ENCODE assay signal across 8 cellular contexts in the genomic region with DNA sequence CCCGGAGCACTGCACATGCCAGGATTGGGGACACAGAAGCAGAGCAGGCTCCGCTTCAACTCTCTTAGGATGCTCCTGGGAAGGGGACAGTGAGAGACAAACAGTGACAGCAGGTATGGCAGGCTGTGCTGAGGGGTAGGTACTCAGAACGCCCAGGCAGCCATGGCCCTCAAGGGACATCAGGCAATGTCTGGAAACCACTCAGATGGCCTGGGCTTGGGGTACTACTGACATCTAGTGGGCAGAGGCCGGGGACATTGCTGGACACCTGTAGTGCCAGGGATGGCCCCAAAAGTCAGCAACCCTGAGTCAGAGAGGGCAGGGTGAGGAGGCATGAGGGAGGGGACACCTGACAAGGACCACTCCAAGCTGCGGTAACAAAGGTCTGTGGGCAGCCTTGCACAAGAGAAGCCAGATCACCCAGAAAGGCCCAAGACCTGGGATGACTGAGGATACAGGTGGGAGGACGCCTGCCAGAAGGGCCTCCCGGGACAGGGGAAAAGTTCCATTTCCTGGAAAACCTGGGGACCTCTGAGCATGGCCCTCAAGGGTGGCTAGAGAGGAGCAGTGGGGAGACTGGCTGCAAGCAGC. TPM values are rescaled to one million over a fixed set of nuclear protein-coding genes. Genes with fewer than 3 reads are reported as not detected.
DNase-seq lines count a peak whose midpoint lies in the region; ATAC-seq and TF ChIP-seq lines count a peak whose summit lies in the region.

No MANE protein-coding gene starts in this region.

- TF ChIP-seq EP300 in transverse colon (IDR thresholded peaks at IDR 0.05; ENCODE audit: low read depth) = no peak

- intact Hi-C loops in left ventricle myocardium superior (cut with micrococcal nuclease) (loop anchor here (5.0 kb wide), 1 partner anchor 73 kb away; a partner anchor contains a TSS), transverse colon (cut with DNase I; ENCODE audit: low total_unique reads) (loop anchor here (5.0 kb wide), 1 partner anchor 73 kb away; a partner anchor contains a TSS)

- H3K27me3 ChIP-seq in transverse colon = no peaks in the 10 kb centered on the region

- 81% methylated on average over 7 of the region's 7 CpGs; no CpG with 5 or more reads in 1 of the 2 donors for WGBS in transverse colon (ENCODE audit: low coverage in 1 of 2), 2 donors

- DNase-seq in A172 (ENCODE audit: low spot score) (peak; percentile 37), HFF-Myc (ENCODE audit: extremely low read depth, low read depth) (no peak), SW480 (ENCODE audit: low spot score) (peak; percentile 27), left ventricle myocardium superior (peak; percentile 70), transverse colon (peak; percentile 39), activated T-cell treated with anti-CD3 and anti-CD28 coated beads for 4 hours (no peak)
- DNase-seq in stimulated activated CD4-positive, alpha-beta T cell treated with anti-CD3 and anti-CD28 coated beads, Interleukin-4, amount 100 ng/mL, for 4 hours = no peak

- no peak overlapping the region for H3K4me3 ChIP-seq in HFF-Myc (replicated peaks; ENCODE audit: low read depth, low read length)
- no peak overlapping the region for H3K4me3 ChIP-seq in transverse colon

- in situ Hi-C loops in transverse colon (cut with MboI; ENCODE audit: low pct_ligation_motif_present in 1 of 4, low pct_unique_long_range_greater_than_20kb in 1 of 4, low sequenced_read_pairs in 3 of 4) = no loop called here

- no peaks in the 10 kb centered on the region for H3K9me3 ChIP-seq in transverse colon

- ATAC-seq in left ventricle myocardium superior (peak; percentile 42), GM19035 (IDR thresholded peaks at IDR 0.05; ENCODE audit: unreplicated experiment) (no peak)

- H3K36me3 ChIP-seq in transverse colon = no peaks in the 10 kb centered on the region

- TF ChIP-seq CTCF in HFF-Myc (IDR thresholded peaks at IDR 0.05; ENCODE audit: low read depth, low read length, missing control alignments) = peak; percentile 45
- TF ChIP-seq CTCF in transverse colon (IDR thresholded peaks at IDR 0.05) = peak in 4 of 5 experiments; percentile 36 to 53 (median 46)

- peaks cover 5 to 20% (median 10%) of the 10 kb centered on the region in 4 donors for H3K4me1 ChIP-seq in transverse colon

- no peak overlapping the region for H3K27ac ChIP-seq in transverse colon

- TF ChIP-seq POLR2A in transverse colon (IDR thresholded peaks at IDR 0.05) = no peak

RNA-seq across cellular contexts. Expression of a gene that starts 21.2 kb away (rescaled TPM):
- 39.6 and 44.0 TPM in 2 replicates for total RNA-seq in A172 (2014; rRNA removed; shearing (Covaris generic))
- total RNA-seq in left ventricle myocardium superior (17.9 TPM), transverse colon (10 to 100 TPM in 2 of 4 donors, 1 to 10 TPM in 2; 3.2 to 10.2 (median 7.1) TPM)

Comparison
In these comparisons a context has a peak if more than half of its experiments do, and no peak if none do; other contexts are left out.
1. DNase-seq: peak in A172 (single experiment), SW480 (single experiment), left ventricle myocardium superior (single experiment) and transverse colon (single experiment); none in HFF-Myc (single experiment), stimulated activated CD4-positive, alpha-beta T cell treated with anti-CD3 and anti-CD28 coated beads, Interleukin-4, amount 100 ng/mL, for 4 hours (0 of 2) and activated T-cell treated with anti-CD3 and anti-CD28 coated beads for 4 hours (single experiment).